ENCODE assay signal across 8 cellular contexts in genomic region chr2:44087037-44087713, GRCh38.
DNase-seq lines count a peak whose midpoint lies in the region; ATAC-seq and TF ChIP-seq lines count a peak whose summit lies in the region.

No MANE protein-coding gene starts in this region.

- no peaks in the 10 kb centered on the region for H3K9me3 Mint-ChIP-seq in activated T-cell treated with anti-CD3 and anti-CD28 coated beads, Interleukin-2, amount 50 U/mL, for 4 hours

- intact Hi-C loops in PC-3 (cut with micrococcal nuclease): loop anchor here (1.0 to 5.0 kb wide), 5 partner anchors 84 to 305 kb away; no protein-coding TSS in a partner anchor

- no peaks in the 10 kb centered on the region for H3K27me3 ChIP-seq in PC-3 (ENCODE audit: low read length)
- no peaks in the 10 kb centered on the region for H3K27me3 ChIP-seq in muscle layer of colon (ENCODE audit: control insufficient read depth in 1 of 2, insufficient read depth in 2 of 2, low read length in 2 of 2)

- no peaks in the 10 kb centered on the region for H3K36me3 Mint-ChIP-seq in activated T-cell treated with anti-CD3 and anti-CD28 coated beads, Interleukin-2, amount 50 U/mL, for 4 hours (ENCODE audit: insufficient read depth)

- H3K4me3 Mint-ChIP-seq in activated T-cell treated with anti-CD3 and anti-CD28 coated beads, Interleukin-2, amount 50 U/mL, for 4 hours: peak overlapping the region; percentile 79

- H3K27ac ChIP-seq in PC-3 (ENCODE audit: low read length) (no peak overlapping the region), muscle layer of colon (ENCODE audit: low read depth, low read length) (no peak overlapping the region)

- peaks cover 12% of the 10 kb centered on the region for H3K4me1 Mint-ChIP-seq in activated T-cell treated with anti-CD3 and anti-CD28 coated beads, Interleukin-2, amount 50 U/mL, for 4 hours (ENCODE audit: low read depth)

- no peaks in the 10 kb centered on the region for H3F3A ChIP-seq in PC-3 (ENCODE audit: low read length, unreplicated experiment)

- ATAC-seq in GM21390 (IDR thresholded peaks at IDR 0.05; ENCODE audit: unreplicated experiment) (peak; percentile 79), PC-3 (peak; percentile 97), esophagus mucosa (peak; percentile 95)
- ATAC-seq in activated T-cell treated with anti-CD3 and anti-CD28 coated beads, Interleukin-2, amount 50 U/mL, for 4 hours: peak; percentile 93 to 96

- DNase-seq in COLO829 (ENCODE audit: low spot score) (peak; percentile 62), PC-3 (peak; percentile 84)
- DNase-seq in Jurkat, Clone E6-1 (ENCODE audit: low read depth, low spot score): peak; percentile 11
- DNase-seq in activated T-cell treated with anti-CD3 and anti-CD28 coated beads, Interleukin-2, amount 50 U/mL, for 4 hours: peak; percentile 84
- DNase-seq in stimulated activated CD8-positive, alpha-beta memory T cell treated with anti-CD3 and anti-CD28 coated beads, Interleukin-4, amount 100 ng/mL, for 4 hours (ENCODE audit: low read depth in 2 of 2, low spot score in 1 of 2): peak; percentile 48 to 77

- peak overlapping the region; percentile 77 for H3K4me2 ChIP-seq in PC-3 (ENCODE audit: low read length)

- no peaks in the 10 kb centered on the region for H3K79me2 ChIP-seq in PC-3 (ENCODE audit: low read length)

- 0 out of 2 replicates have a peak, but pooled peaks cover 2% of the 10 kb centered on the region for H3K9me2 ChIP-seq in PC-3 (replicated peaks; ENCODE audit: low read length)

- H4K20me1 ChIP-seq in PC-3 (ENCODE audit: low read length): no peaks in the 10 kb centered on the region

- H3K36me3 ChIP-seq in PC-3 (ENCODE audit: low read depth, low read length): no peaks in the 10 kb centered on the region
- no peaks in the 10 kb centered on the region for H3K36me3 ChIP-seq in muscle layer of colon (ENCODE audit: insufficient read depth, low read length)

- no peak overlapping the region for H3K9ac ChIP-seq in PC-3 (ENCODE audit: low read length)
- no peak overlapping the region for H3K9ac ChIP-seq in muscle layer of colon (ENCODE audit: low read length)

- POLR2A ChIA-PET in PC-3 (lab: Charles Lee; ENCODE audit: unreplicated experiment): no interaction called here

- H3K9me3 ChIP-seq in PC-3 (ENCODE audit: low read length): no peaks in the 10 kb centered on the region
- H3K9me3 ChIP-seq in muscle layer of colon (ENCODE audit: low read length): no peaks in the 10 kb centered on the region

- no TSS peak for BruUV-seq in PC-3 (replicated peaks; lab: Mats Ljungman, UMichigan)

- H3K27me3 Mint-ChIP-seq in activated T-cell treated with anti-CD3 and anti-CD28 coated beads, Interleukin-2, amount 50 U/mL, for 4 hours (ENCODE audit: low read depth): no peaks in the 10 kb centered on the region

- H3K4me3 ChIP-seq in Jurkat, Clone E6-1 (ENCODE audit: low read length): peak overlapping the region; percentile 34
- H3K4me3 ChIP-seq in PC-3 (ENCODE audit: low read length) (peak overlapping the region; percentile 62), muscle layer of colon (ENCODE audit: low read depth in 1 of 2, low read length in 2 of 2) (peak overlapping the region; percentile 51 to 70)

- TF ChIP-seq CTCF in PC-3 (conservative IDR thresholded peaks at IDR 0.05; ENCODE audit: low read depth, low read length): peak; percentile 96

- CTCF ChIA-PET in PC-3 (lab: Charles Lee): interaction anchor here (0.6 kb wide), 1 partner anchor 158 kb away, joined by 3 read pairs; no protein-coding TSS in a partner anchor

- H3K4me1 ChIP-seq in PC-3 (ENCODE audit: insufficient read depth, low read length): peaks cover 6% of the 10 kb centered on the region
- H3K4me1 ChIP-seq in muscle layer of colon (ENCODE audit: insufficient read depth, low read length): peaks cover 15% of the 10 kb centered on the region

- peak overlapping the region; percentile 91 for H2AFZ ChIP-seq in PC-3 (ENCODE audit: low read length)

Comparison
In these comparisons a context has a peak if more than half of its experiments do, and no peak if none do; other contexts are left out.
1. DNase-seq: peak in every context shown above with its lines; median percentile 84 in PC-3; 84 in activated T-cell treated with anti-CD3 and anti-CD28 coated beads, Interleukin-2, amount 50 U/mL, for 4 hours; 62 in stimulated activated CD8-positive, alpha-beta memory T cell treated with anti-CD3 and anti-CD28 coated beads, Interleukin-4, amount 100 ng/mL, for 4 hours; 62 in COLO829; 11 in Jurkat, Clone E6-1.